Comparison of ENCODE assay signal across 20 cellular contexts in genomic region chr17:10776372-10776771, GRCh38. TPM values are rescaled to one million over a fixed set of nuclear protein-coding genes. Genes with fewer than 3 reads are reported as not detected.
"Had no signal": no experiment of that assay in that cellular context is flagged by ENCODE, and none has a peak within 500 bp of the region (broad histone marks: within the 10 kb centered on the region; RNA-seq: fewer than 3 reads in every experiment).

No MANE protein-coding gene starts in this region.

- H3K36me3 ChIP-seq: esophagus squamous epithelium, heart right ventricle, ovary, thoracic aorta had no signal

- H3K4me1 Mint-ChIP-seq: immature natural killer cell; naive thymus-derived CD4-positive, alpha-beta T cell had no signal

- H3K27me3 Mint-ChIP-seq: activated naive CD8-positive, alpha-beta T cell; naive thymus-derived CD4-positive, alpha-beta T cell had no signal

- H3K4me3 ChIP-seq: esophagus squamous epithelium, heart right ventricle, ovary, psoas muscle, skin epidermis, thoracic aorta had no signal

- H3K27ac ChIP-seq: esophagus squamous epithelium, heart right ventricle, ovary, psoas muscle, skin epidermis, thoracic aorta had no signal

- H3K9me3 ChIP-seq: ovary, psoas muscle had no signal

- H3K4me3 Mint-ChIP-seq: activated naive CD8-positive, alpha-beta T cell; immature natural killer cell; naive thymus-derived CD4-positive, alpha-beta T cell had no signal

- DNase-seq: activated CD4-positive, alpha-beta T cell treated with anti-CD3 and anti-CD28 coated beads for 1 hour; dermis blood vessel endothelial cell; effector memory CD4-positive, alpha-beta T cell; esophagus squamous epithelium; heart right ventricle; immature natural killer cell; kidney glomerular epithelial cell; left ventricle myocardium superior; naive thymus-derived CD4-positive, alpha-beta T cell; ovary; psoas muscle; right cardiac atrium; stimulated activated CD4-positive, alpha-beta T cell treated with anti-CD3 and anti-CD28 coated beads, Interleukin-15, amount 100 ng/mL, for 24 hours; stimulated activated CD4-positive, alpha-beta T cell treated with anti-CD3 and anti-CD28 coated beads, Interleukin-2, amount 100 ng/mL, for 48 hours had no signal

- H3K27ac Mint-ChIP-seq: activated naive CD8-positive, alpha-beta T cell; immature natural killer cell; naive thymus-derived CD4-positive, alpha-beta T cell had no signal

- H3K4me1 ChIP-seq: heart right ventricle, psoas muscle had no signal

- H3K27me3 ChIP-seq: esophagus squamous epithelium, ovary had no signal

- ATAC-seq: heart right ventricle; left ventricle myocardium superior; naive thymus-derived CD4-positive, alpha-beta T cell; psoas muscle; right cardiac atrium had no signal

RNA-seq across cellular contexts. Expression of gene TMEM238L, which starts 27.5 kb away (rescaled TPM):
- total RNA-seq: activated CD8-positive, alpha-beta memory T cell treated with anti-CD3 and anti-CD28 coated beads for 36 hours; cerebellum; dermis blood vessel endothelial cell; heart right ventricle; left ventricle myocardium superior; mononuclear cell; naive thymus-derived CD4-positive, alpha-beta T cell; ovary; psoas muscle; right cardiac atrium; thoracic aorta had no signal
- polyA plus RNA-seq: heart right ventricle; immature natural killer cell; naive thymus-derived CD4-positive, alpha-beta T cell; ovary; right cardiac atrium had no signal
